Comparison of ENCODE assay signal across 13 cellular contexts in the genomic region with DNA sequence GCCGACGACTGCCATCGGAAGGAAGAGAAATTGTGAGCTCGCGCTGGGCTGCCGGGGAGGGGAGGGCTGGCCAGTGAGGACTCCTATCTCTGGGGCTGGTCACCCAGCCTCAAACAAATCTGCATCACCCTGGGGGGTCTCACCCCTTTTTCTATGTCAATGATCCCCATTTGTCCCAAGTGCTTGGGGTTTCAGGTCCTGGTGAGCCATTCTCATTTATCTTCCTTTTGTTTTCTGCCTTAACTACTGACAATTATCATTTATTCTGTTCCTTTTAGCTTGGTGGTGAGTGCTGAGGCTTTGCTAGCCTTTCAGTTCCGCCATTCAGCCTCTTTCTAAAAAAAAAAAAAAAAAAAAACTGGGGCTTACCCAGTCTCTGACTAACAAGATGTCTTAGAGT. TPM values are rescaled to one million over a fixed set of nuclear protein-coding genes. Genes with fewer than 3 reads are reported as not detected.
DNase-seq lines count a peak whose midpoint lies in the region; ATAC-seq and TF ChIP-seq lines count a peak whose summit lies in the region.
"Had no signal": no experiment of that assay in that cellular context is flagged by ENCODE, and none has a peak within 500 bp of the region (broad histone marks: within the 10 kb centered on the region; RNA-seq: fewer than 3 reads in every experiment).

No MANE protein-coding gene starts in this region.

- no peak for TF ChIP-seq CTCF in nephron progenitor cell (IDR thresholded peaks at IDR 0.05)
- no peak for TF ChIP-seq CTCF in HFFc6 (IDR thresholded peaks at IDR 0.05)

- no peak for DNase-seq in activated naive CD8-positive, alpha-beta T cell treated with anti-CD3 and anti-CD28 coated beads for 36 hours
- DNase-seq in nephron progenitor cell (peak; percentile 5), HFFc6 (no peak), Kasumi-1 (lab: John Stamatoyannopoulos, UW) (no peak), midbrain (lab: John Stamatoyannopoulos, UW) (no peak)
- DNase-seq: activated CD4-positive, alpha-beta T cell treated with anti-CD3 and anti-CD28 coated beads for 36 hours; NCI-H2171; stimulated activated CD4-positive, alpha-beta T cell treated with anti-CD3 and anti-CD28 coated beads, Interleukin-4, amount 100 ng/mL, for 4 hours had no signal

- peaks cover 11% of the 10 kb centered on the region for H3K4me1 Mint-ChIP-seq in activated naive CD8-positive, alpha-beta T cell treated with anti-CD3 and anti-CD28 coated beads for 36 hours
- peaks cover 11% of the 10 kb centered on the region for H3K4me1 Mint-ChIP-seq in nephron progenitor cell
- H3K4me1 Mint-ChIP-seq in HFFc6 (ENCODE audit: low read depth), result peaks cover 10% of the 10 kb centered on the region; the same call in 1 of the 2 replicates
- H3K4me1 Mint-ChIP-seq: mesothelial cell of epicardium had no signal

- H3K4me3 Mint-ChIP-seq in activated naive CD8-positive, alpha-beta T cell treated with anti-CD3 and anti-CD28 coated beads for 36 hours, result peak overlapping the region; percentile 20
- H3K4me3 Mint-ChIP-seq in nephron progenitor cell, result peak overlapping the region; percentile 44
- no peak overlapping the region for H3K4me3 Mint-ChIP-seq in HFFc6
- H3K4me3 Mint-ChIP-seq: activated CD4-positive, alpha-beta T cell treated with anti-CD3 and anti-CD28 coated beads for 36 hours; mesothelial cell of epicardium had no signal

- H3K27me3 Mint-ChIP-seq in activated naive CD8-positive, alpha-beta T cell treated with anti-CD3 and anti-CD28 coated beads for 36 hours, result no peaks in the 10 kb centered on the region
- H3K27me3 Mint-ChIP-seq in nephron progenitor cell (ENCODE audit: low read depth, poor library complexity) (peaks cover 16% of the 10 kb centered on the region), HFFc6 (ENCODE audit: insufficient read depth) (peaks cover 20% of the 10 kb centered on the region)

- ATAC-seq in GM18868 (IDR thresholded peaks at IDR 0.05; ENCODE audit: unreplicated experiment), result peak; percentile 78
- peak; percentile 65 for ATAC-seq in HG02798 (IDR thresholded peaks at IDR 0.05; ENCODE audit: poor library complexity, unreplicated experiment)
- ATAC-seq in HG03135 (IDR thresholded peaks at IDR 0.05; ENCODE audit: unreplicated experiment), result no peak
- ATAC-seq: activated CD4-positive, alpha-beta T cell treated with anti-CD3 and anti-CD28 coated beads for 36 hours had no signal

- H3K36me3 Mint-ChIP-seq in activated naive CD8-positive, alpha-beta T cell treated with anti-CD3 and anti-CD28 coated beads for 36 hours, result no peaks in the 10 kb centered on the region
- H3K36me3 Mint-ChIP-seq in nephron progenitor cell (ENCODE audit: low read depth) (no peaks in the 10 kb centered on the region), HFFc6 (ENCODE audit: low read depth) (no peaks in the 10 kb centered on the region)
- H3K36me3 Mint-ChIP-seq: mesothelial cell of epicardium had no signal

- no peaks in the 10 kb centered on the region for H3K9me3 Mint-ChIP-seq in activated naive CD8-positive, alpha-beta T cell treated with anti-CD3 and anti-CD28 coated beads for 36 hours
- H3K9me3 Mint-ChIP-seq in nephron progenitor cell (peaks cover under 1% of the 10 kb centered on the region), HFFc6 (no peaks in the 10 kb centered on the region)
- H3K9me3 Mint-ChIP-seq: mesothelial cell of epicardium had no signal

- no peak overlapping the region for H3K27ac Mint-ChIP-seq in activated naive CD8-positive, alpha-beta T cell treated with anti-CD3 and anti-CD28 coated beads for 36 hours
- H3K27ac Mint-ChIP-seq in nephron progenitor cell, result no peak overlapping the region
- H3K27ac Mint-ChIP-seq in HFFc6, result no peak overlapping the region
- H3K27ac Mint-ChIP-seq: activated CD4-positive, alpha-beta T cell treated with anti-CD3 and anti-CD28 coated beads for 36 hours; mesothelial cell of epicardium had no signal

RNA-seq across cellular contexts. Expression of a gene that starts 22.8 kb away (rescaled TPM):
- 10 to 100 TPM; 18.7 to 21.9 TPM for total RNA-seq in activated naive CD8-positive, alpha-beta T cell treated with anti-CD3 and anti-CD28 coated beads for 36 hours
- not detected for total RNA-seq in HFFc6 (2021; fragmentation: NEBNext Ultra II Directional; extraction: Animal tissue kit (Norgen Biotek cat#: 25700))
- total RNA-seq: H4 had no signal

Comparison
In these comparisons a context has a peak if more than half of its experiments do, and no peak if none do; other contexts are left out.
1. RNA of a gene that starts 22.8 kb away (total RNA-seq): 18.7 to 21.9 TPM in activated naive CD8-positive, alpha-beta T cell treated with anti-CD3 and anti-CD28 coated beads for 36 hours; not detected in HFFc6; every median in the first group is over 10 times any median in the second.